In genomic region chr6:110170081-110170480, GRCh38 we compare ENCODE assay signal across 35 cellular contexts.
"Had no signal": no experiment of that assay in that cellular context is flagged by ENCODE, and none has a peak within 500 bp of the region (broad histone marks: within the 10 kb centered on the region; RNA-seq: fewer than 3 reads in every experiment).

No MANE protein-coding gene starts in this region.

- H3K9me3 ChIP-seq: MG63 had no signal

- H3K36me3 ChIP-seq: MG63 had no signal

- DNase-seq: Karpas-422, Kasumi-1, MG63, MM.1S, MV-4-11, NCI-H1048, NCI-H1092, NCI-H1092 treated with DMSO at 0.1 percent for 48 hours, NCI-H1105, NCI-H1105 treated with DMSO at 0.1 percent for 48 hours, NCI-H1417, NCI-H1417 treated with DMSO at 0.1 percent for 48 hours, NCI-H1436, NCI-H1436 treated with DMSO at 0.1 percent for 48 hours, NCI-H146, NCI-H1694, NCI-H1694 treated with DMSO at 0.1 percent for 48 hours, NCI-H187, NCI-H187 treated with DMSO at 0.1 percent for 48 hours, NCI-H1930, NCI-H2029, NCI-H2029 treated with DMSO at 0.1 percent for 48 hours, NCI-H2081, NCI-H2081 treated with DMSO at 0.1 percent for 48 hours, NCI-H2107, NCI-H2171, NCI-H2171 treated with DMSO at 0.1 percent for 48 hours, NCI-H2227 treated with DMSO at 0.1 percent for 48 hours, NCI-H226, NCI-H345, NCI-H446, NCI-H446 treated with DMSO at 0.1 percent for 48 hours, NCI-H510A, NCI-H510A treated with DMSO at 0.1 percent for 48 hours had no signal

- H3K9ac ChIP-seq: KMS-11 had no signal

- H3K27ac ChIP-seq: KMS-11 had no signal

- H3K27me3 ChIP-seq: MG63 had no signal

- H3K4me3 ChIP-seq: MG63 had no signal

- H3K4me2 ChIP-seq: KMS-11 had no signal
